ENCODE assay signal across 9 cellular contexts in the genomic region with DNA sequence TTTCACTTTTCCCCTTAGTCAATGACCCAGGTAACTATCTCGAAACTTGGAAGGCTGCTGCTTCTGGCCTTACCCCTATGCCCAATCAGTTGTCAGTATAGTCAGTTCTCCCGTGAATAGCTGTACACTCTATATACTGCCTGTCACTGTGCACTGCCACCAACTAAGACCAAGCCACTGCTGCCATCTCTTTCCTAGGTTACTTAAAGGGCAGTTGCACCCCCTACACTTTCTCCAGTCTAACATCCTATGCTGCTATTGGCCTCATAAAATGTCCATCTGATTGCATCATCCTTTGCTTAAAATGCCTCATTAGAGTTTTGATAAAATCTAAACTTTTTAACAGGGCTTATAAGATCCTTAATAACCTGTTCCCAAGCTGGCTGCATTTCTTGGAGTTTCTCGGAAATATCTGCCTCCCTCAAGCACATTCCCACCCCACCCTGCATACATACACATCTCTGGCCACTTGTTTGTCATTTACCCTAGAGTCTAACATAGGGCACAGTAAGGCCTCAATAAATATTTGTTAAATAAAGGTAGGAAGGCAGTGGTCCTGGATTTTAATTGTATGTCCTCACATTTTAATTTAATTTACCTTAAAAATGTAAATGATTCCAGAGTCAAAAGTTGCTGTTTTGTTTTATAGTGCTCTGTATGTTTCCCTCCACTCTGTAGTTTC. TPM values are rescaled to one million over a fixed set of nuclear protein-coding genes. Genes with fewer than 3 reads are reported as not detected.
A peak's percentile ranks its signal among the peaks of the same experiment; 100 is the strongest.
DNase-seq lines count a peak whose midpoint lies in the region; ATAC-seq and TF ChIP-seq lines count a peak whose summit lies in the region.
"Had no signal": no experiment of that assay in that cellular context is flagged by ENCODE, and none has a peak within 500 bp of the region (broad histone marks: within the 10 kb centered on the region; RNA-seq: fewer than 3 reads in every experiment).

No MANE protein-coding gene starts in this region.

- H3K27ac Mint-ChIP-seq in CD14-positive monocyte (peak overlapping the region in 4 of 7 donors; percentile 45 to 76 (median 70)), glutamatergic neuron (ENCODE audit: unreplicated experiment) (no peak overlapping the region)

- H3K27me3 ChIP-seq in RWPE2 (ENCODE audit: insufficient read depth, poor library complexity, severe bottlenecking), result no peaks in the 10 kb centered on the region

- H3K4me3 ChIP-seq in RWPE2 (ENCODE audit: severe bottlenecking) (no peak overlapping the region), fibroblast of the aortic adventitia (ENCODE audit: low read depth, low read length) (no peak overlapping the region)

- intact Hi-C loops in CD14-positive monocyte (cut with micrococcal nuclease), result no loop called here

- peaks cover 82% of the 10 kb centered on the region for H3K4me1 Mint-ChIP-seq in CD14-positive monocyte
- peaks cover 8% of the 10 kb centered on the region for H3K4me1 Mint-ChIP-seq in glutamatergic neuron (ENCODE audit: low read depth, unreplicated experiment)

- TF ChIP-seq CTCF in CD14-positive monocyte (IDR thresholded peaks at IDR 0.05), result no peak
- TF ChIP-seq CTCF in RWPE2 (IDR thresholded peaks at IDR 0.05; ENCODE audit: poor library complexity, severe bottlenecking), result no peak
- no peak for TF ChIP-seq CTCF in fibroblast of the aortic adventitia (IDR thresholded peaks at IDR 0.05; ENCODE audit: insufficient read depth, low read length)
- no peak for TF ChIP-seq CTCF in glutamatergic neuron (IDR thresholded peaks at IDR 0.05; ENCODE audit: partially characterized antibody, unreplicated experiment)

- peak; percentile 42 for ATAC-seq in GM21515 (IDR thresholded peaks at IDR 0.05; ENCODE audit: unreplicated experiment)
- 0 out of 3 replicates have a peak, but pooled peaks have one; percentile 1 for ATAC-seq in RWPE2 (ENCODE audit: low read depth)
- no peak for ATAC-seq in HG02970 (IDR thresholded peaks at IDR 0.05; ENCODE audit: low FRiP score, unreplicated experiment)

- DNase-seq in CD14-positive monocyte (ENCODE audit: low spot score), result no peak
- DNase-seq in RWPE2 (ENCODE audit: low spot score), result no peak
- DNase-seq in fibroblast of the aortic adventitia (ENCODE audit: low read depth), result peak; percentile 71
- no peak for DNase-seq in iPS-NIHi7 (ENCODE audit: extremely low spot score)
- DNase-seq in glutamatergic neuron, result no peak
- DNase-seq in NCI-H2171 (lab: John Stamatoyannopoulos, UW), result no peak
- DNase-seq: posterior cingulate gyrus had no signal

- no peak overlapping the region for H3K4me3 Mint-ChIP-seq in CD14-positive monocyte
- no peak overlapping the region for H3K4me3 Mint-ChIP-seq in glutamatergic neuron (ENCODE audit: unreplicated experiment)

- peaks cover 41% of the 10 kb centered on the region for H3K4me1 ChIP-seq in RWPE2 (ENCODE audit: insufficient read depth, poor library complexity, severe bottlenecking)

- H3K36me3 Mint-ChIP-seq in CD14-positive monocyte (peaks cover 11 to 24% of the 10 kb centered on the region in 2 donors), glutamatergic neuron (ENCODE audit: unreplicated experiment) (no peaks in the 10 kb centered on the region)

- no peaks in the 10 kb centered on the region for H3K9me3 ChIP-seq in RWPE2 (ENCODE audit: severe bottlenecking)

- H3K27me3 Mint-ChIP-seq in CD14-positive monocyte (ENCODE audit: low read depth in 3 of 3) (peaks cover 0 to 3% (median 2%) of the 10 kb centered on the region in 3 donors), glutamatergic neuron (ENCODE audit: unreplicated experiment) (peaks cover 3% of the 10 kb centered on the region)

- H3K9me3 Mint-ChIP-seq in CD14-positive monocyte (no peaks in the 10 kb centered on the region), glutamatergic neuron (ENCODE audit: unreplicated experiment) (peaks cover 6% of the 10 kb centered on the region)

- H3K27ac ChIP-seq in RWPE2 (ENCODE audit: poor library complexity, severe bottlenecking), result peak overlapping the region; percentile 99

- H3K36me3 ChIP-seq in RWPE2 (ENCODE audit: low read depth), result peaks cover 4% of the 10 kb centered on the region; the same call in 1 of the 2 replicates

RNA-seq across cellular contexts. Expression of a gene that starts 32.7 kb away (rescaled TPM):
- 10 to 100 TPM; 47.0 to 55.5 TPM for polyA plus RNA-seq in CD14-positive monocyte
- total RNA-seq in fibroblast of the aortic adventitia (ENCODE audit: low replicate concordance), result 13.4 and 33.3 TPM in 2 replicates
- total RNA-seq in glutamatergic neuron (ENCODE audit: unreplicated experiment), result 2.5 TPM
